Comparison of ENCODE assay signal across 1 cellular context in genomic region chr15:99707481-99708270, GRCh38.
TF ChIP-seq lines count a peak whose summit lies in the region.

No MANE protein-coding gene starts in this region.

TF ChIP-seq in HCT116, 20 proteins besides CTCF, POLR2A, EP300 and RAD21:
- TF ChIP-seq CBX3 (IDR thresholded peaks at IDR 0.05; ENCODE audit: low read depth) (no peak), ZFX (IDR thresholded peaks at IDR 0.05) (no peak), REST (IDR thresholded peaks at IDR 0.05; ENCODE audit: low read depth) (no peak)
TF ChIP-seq in HCT116: peak in this region for 0.
